Comparison of ENCODE assay signal across 21 cellular contexts in the genomic region with DNA sequence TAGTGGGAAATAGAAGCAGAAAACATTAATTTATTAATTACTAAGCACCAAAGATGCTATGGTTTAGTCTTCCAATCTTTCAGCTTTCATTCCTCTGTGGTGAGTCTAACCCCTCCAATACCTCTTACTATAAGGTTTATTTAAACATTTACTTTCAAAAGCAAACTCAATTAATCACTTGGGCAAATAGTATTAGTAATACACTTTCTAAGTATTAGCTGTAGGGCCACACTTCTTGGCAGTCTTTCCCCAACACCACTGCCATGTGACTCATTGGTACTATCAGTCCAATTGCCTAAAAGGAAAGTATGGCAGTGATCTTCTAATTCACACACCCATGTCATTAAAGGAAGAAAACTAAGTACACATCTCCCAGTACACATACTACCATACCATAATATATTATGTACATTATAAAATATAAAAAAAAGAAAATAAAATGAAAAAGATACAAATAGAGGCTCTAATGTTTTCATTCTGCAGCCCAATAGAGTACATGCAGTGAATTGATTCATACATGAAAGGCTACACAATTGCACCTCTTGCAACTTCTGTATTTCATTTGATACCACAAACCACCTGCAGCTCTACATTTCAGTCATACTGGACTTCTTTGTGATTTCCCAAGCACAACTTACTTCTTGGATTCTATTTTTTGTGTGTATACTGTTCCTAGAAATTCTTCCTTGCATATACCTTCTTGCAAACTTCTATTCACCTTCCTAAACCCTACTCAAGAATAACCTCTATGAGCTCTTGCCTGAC.
A peak's percentile ranks its signal among the peaks of the same experiment; 100 is the strongest.
DNase-seq lines count a peak whose midpoint lies in the region; ATAC-seq and TF ChIP-seq lines count a peak whose summit lies in the region.
"Had no signal": no experiment of that assay in that cellular context is flagged by ENCODE, and none has a peak within 500 bp of the region (broad histone marks: within the 10 kb centered on the region; RNA-seq: fewer than 3 reads in every experiment).

No MANE protein-coding gene starts in this region.

- H3K27ac ChIP-seq in RWPE1 (no peak overlapping the region), lung (ENCODE audit: low read depth in 1 of 2, low read length in 1 of 2) (no peak overlapping the region), endodermal cell (ENCODE audit: low read depth, low read length) (no peak overlapping the region), OCI-LY7 (ENCODE audit: low read depth, low read length, poor library complexity, severe bottlenecking) (no peak overlapping the region)
- H3K27ac ChIP-seq: A549, PC-9, SK-N-MC had no signal

- POLR2A ChIA-PET in RWPE1 (lab: Yijun Ruan, JAX; ENCODE audit: low non-redundant PET) = no interaction called here
- POLR2A ChIA-PET in OCI-LY7 (lab: Charles Lee) = no interaction called here

- DNase-seq in GM12865 (ENCODE audit: low read depth) (peak; percentile 29), RWPE1 (ENCODE audit: low spot score) (peak; percentile 8), lung (ENCODE audit: low spot score) (no peak), endodermal cell (no peak), OCI-LY7 (ENCODE audit: low spot score) (no peak)
- DNase-seq: Caco-2, DMS79, HCEC 1CT, IMR-90, Kasumi-1, NCI-H1436 treated with DMSO at 0.1 percent for 48 hours, NCI-H2081, NCI-H526, PC-9, T-cell had no signal

- intact Hi-C loops in OCI-LY7 (cut with micrococcal nuclease; ENCODE audit: unreplicated experiment) = no loop called here

- CTCF ChIA-PET in RWPE1 (lab: Yijun Ruan, JAX) = no interaction called here
- CTCF ChIA-PET in OCI-LY7 (lab: Charles Lee; ENCODE audit: unreplicated experiment) = no interaction called here

- no peaks in the 10 kb centered on the region for H3K4me1 ChIP-seq in lung (ENCODE audit: control insufficient read depth in 2 of 2, insufficient read depth in 2 of 2, low read length in 2 of 2)
- H3K4me1 ChIP-seq in endodermal cell (ENCODE audit: control insufficient read depth, insufficient read depth, low read length) = no peaks in the 10 kb centered on the region
- H3K4me1 ChIP-seq in OCI-LY7 (ENCODE audit: insufficient read depth, low read length, poor library complexity, severe bottlenecking) = no peaks in the 10 kb centered on the region
- H3K4me1 ChIP-seq: A549 had no signal

- H3K4me3 ChIP-seq in GM12865 (ENCODE audit: low read depth, low read length) (no peak overlapping the region), lung (no peak overlapping the region), endodermal cell (ENCODE audit: low read length) (no peak overlapping the region), OCI-LY7 (ENCODE audit: low read depth, low read length, poor library complexity, severe bottlenecking) (no peak overlapping the region)
- H3K4me3 ChIP-seq: A549, PC-9, SK-N-MC had no signal

- no peak overlapping the region for H3K4me3 Mint-ChIP-seq in endodermal cell
- H3K4me3 Mint-ChIP-seq: CD14-positive monocyte, T-cell had no signal

- no peaks in the 10 kb centered on the region for H3K9me2 ChIP-seq in OCI-LY7 (ENCODE audit: insufficient read depth, low read length)

- H4K20me1 ChIP-seq in OCI-LY7 (ENCODE audit: insufficient read depth, low read length) = no peaks in the 10 kb centered on the region

- ATAC-seq in HG02870 (IDR thresholded peaks at IDR 0.05; ENCODE audit: unreplicated experiment) (peak; percentile 91), lung (ENCODE audit: insufficient read depth, low FRiP score) (peak; percentile 12), GM19035 (IDR thresholded peaks at IDR 0.05; ENCODE audit: unreplicated experiment) (no peak)
- ATAC-seq: A549, Right ventricle myocardium inferior, T-cell had no signal

- no peaks in the 10 kb centered on the region for H3K36me3 Mint-ChIP-seq in endodermal cell (ENCODE audit: low read depth)
- H3K36me3 Mint-ChIP-seq: CD14-positive monocyte, T-cell had no signal

- H3K79me2 ChIP-seq in OCI-LY7 (ENCODE audit: insufficient read depth, low read depth, low read length) = no peaks in the 10 kb centered on the region

- H3K9ac ChIP-seq in endodermal cell (ENCODE audit: extremely low read depth, low read length, poor library complexity, severe bottlenecking) = no peak overlapping the region

- TF ChIP-seq CTCF in GM12865 (IDR thresholded peaks at IDR 0.05; ENCODE audit: insufficient read depth, low read depth, low read length, missing control alignments) (no peak), RWPE1 (conservative IDR thresholded peaks at IDR 0.05; ENCODE audit: low read depth) (no peak), lung (IDR thresholded peaks at IDR 0.05; ENCODE audit: control extremely low read depth, extremely low read depth) (no peak), endodermal cell (conservative IDR thresholded peaks at IDR 0.05) (no peak), OCI-LY7 (conservative IDR thresholded peaks at IDR 0.05; ENCODE audit: low read length) (no peak)

- peaks cover 3% of the 10 kb centered on the region for H3K27me3 Mint-ChIP-seq in endodermal cell (ENCODE audit: insufficient read depth)

- no TSS peak for BruUV-seq in OCI-LY7 (replicated peaks; lab: Mats Ljungman, UMichigan)

- H3K36me3 ChIP-seq in lung (ENCODE audit: control insufficient read depth in 2 of 2, insufficient read depth in 2 of 2, low read length in 2 of 2) (no peaks in the 10 kb centered on the region), endodermal cell (ENCODE audit: control insufficient read depth, insufficient read depth, low read length) (no peaks in the 10 kb centered on the region), OCI-LY7 (ENCODE audit: insufficient read depth, low read length) (no peaks in the 10 kb centered on the region)

- H3K27me3 ChIP-seq in lung (ENCODE audit: control insufficient read depth, insufficient read depth) (no peaks in the 10 kb centered on the region), endodermal cell (ENCODE audit: control insufficient read depth, insufficient read depth, low read length, poor library complexity, severe bottlenecking) (no peaks in the 10 kb centered on the region)

- no peak overlapping the region for H2AFZ ChIP-seq in OCI-LY7 (ENCODE audit: low read length)
- H2AFZ ChIP-seq: PC-9 had no signal

- no peak overlapping the region for H3K27ac Mint-ChIP-seq in endodermal cell
- H3K27ac Mint-ChIP-seq: CD14-positive monocyte, T-cell had no signal

- peaks cover 9% of the 10 kb centered on the region for H3K4me1 Mint-ChIP-seq in endodermal cell
- H3K4me1 Mint-ChIP-seq: CD14-positive monocyte, T-cell had no signal

- H3K9me3 ChIP-seq in lung (ENCODE audit: control insufficient read depth in 2 of 2, insufficient read depth in 1 of 2, low read length in 1 of 2) = no peaks in the 10 kb centered on the region
- H3K9me3 ChIP-seq in endodermal cell (ENCODE audit: control insufficient read depth, low read length) = no peaks in the 10 kb centered on the region
- no peaks in the 10 kb centered on the region for H3K9me3 ChIP-seq in OCI-LY7 (ENCODE audit: low read length)
- H3K9me3 ChIP-seq: A549, Caco-2 had no signal

- H3K9me3 Mint-ChIP-seq in endodermal cell = no peaks in the 10 kb centered on the region
- H3K9me3 Mint-ChIP-seq: CD14-positive monocyte, T-cell had no signal

- no peak overlapping the region for H3K4me2 ChIP-seq in OCI-LY7 (ENCODE audit: low read length)
- H3K4me2 ChIP-seq: A549, PC-9 had no signal

Comparison
In these comparisons a context has a peak if more than half of its experiments do, and no peak if none do; other contexts are left out.
1. DNase-seq: peak in GM12865 (single experiment) and RWPE1 (single experiment); none in lung (single experiment), endodermal cell (single experiment) and OCI-LY7 (single experiment).